Comparison of ENCODE assay signal across 19 cellular contexts in genomic region chr10:28963539-28964221, GRCh38.
DNase-seq lines count a peak whose midpoint lies in the region; ATAC-seq, FAIRE-seq and TF ChIP-seq lines count a peak whose summit lies in the region.
"Had no signal": no experiment of that assay in that cellular context is flagged by ENCODE, and none has a peak within 500 bp of the region (broad histone marks: within the 10 kb centered on the region; RNA-seq: fewer than 3 reads in every experiment).

No MANE protein-coding gene starts in this region.

- H3K36me3 Mint-ChIP-seq in mesothelial cell of epicardium: peaks cover 3% of the 10 kb centered on the region

- 0 out of 2 replicates have a peak overlapping the region, but pooled peaks have one; percentile 67 for H2AFZ ChIP-seq in H1 (ENCODE audit: low read length)
- H2AFZ ChIP-seq in trophoblast cell (ENCODE audit: insufficient read depth, low read length, poor library complexity): no peak overlapping the region

- ATAC-seq in HG03460 (IDR thresholded peaks at IDR 0.05; ENCODE audit: unreplicated experiment): no peak
- ATAC-seq: A549, GM12878 had no signal

- H4K12ac ChIP-seq in trophoblast cell (ENCODE audit: low read depth, low read length): no peak overlapping the region

- H4K8ac ChIP-seq in H1 (ENCODE audit: extremely low read depth, insufficient read depth, low read length): no peak overlapping the region
- H4K8ac ChIP-seq in trophoblast cell (ENCODE audit: low read depth, low read length): no peak overlapping the region

- no peak overlapping the region for H2BK20ac ChIP-seq in H1 (ENCODE audit: low read length)

- H3K14ac ChIP-seq in H1 (ENCODE audit: insufficient read length) (no peak overlapping the region), trophoblast cell (ENCODE audit: low read length) (no peak overlapping the region)

- H3K9me3 ChIP-seq in H1 (ENCODE audit: insufficient read depth in 2 of 2, low read depth in 1 of 2, low read length in 1 of 2): no peaks in the 10 kb centered on the region
- no peaks in the 10 kb centered on the region for H3K9me3 ChIP-seq in trophoblast cell (ENCODE audit: insufficient read depth, low read depth, low read length)
- H3K9me3 ChIP-seq: A549, HAP-1 had no signal

- H3K56ac ChIP-seq in H1 (replicated peaks; ENCODE audit: insufficient read length, low read depth, low read length): no peak overlapping the region

- WGBS in H1 (ENCODE audit: extremely low coverage in 1 of 2, insufficient coverage in 1 of 2, insufficient read length in 1 of 2, insufficient replicate concordance in 2 of 2, low coverage in 1 of 2, low lambda C conversion rate in 2 of 2, missing lambda C conversion rate in 1 of 2), 2 experiments: 85% methylated on average over 5 of the region's 5 CpGs; no CpG with 5 or more reads in 1 of the 2 experiments
- WGBS in trophoblast cell (ENCODE audit: extremely low coverage, insufficient coverage, insufficient read length): no CpG with 5 or more reads among the region's 5 CpGs

- H3K4me3 ChIP-seq in H1 (ENCODE audit: extremely low read depth in 1 of 4, insufficient read depth in 2 of 4, low read depth in 3 of 4, low read length in 4 of 4) (no peak overlapping the region), trophoblast cell (ENCODE audit: low read depth, low read length) (no peak overlapping the region)
- H3K4me3 ChIP-seq: A549, GM12878, HAP-1 had no signal

- no peak overlapping the region for H3K27ac Mint-ChIP-seq in mesothelial cell of epicardium
- H3K27ac Mint-ChIP-seq: CD4-positive, alpha-beta T cell had no signal

- no peak for TF ChIP-seq POLR2A in H1 (IDR thresholded peaks at IDR 0.05; ENCODE audit: control extremely low read depth in 1 of 2, low read depth in 2 of 2, low read length in 2 of 2)

- no peak for TF ChIP-seq RAD21 in H1 (IDR thresholded peaks at IDR 0.05 in 1 of 2, conservative IDR thresholded peaks at IDR 0.05 in 1 of 2; ENCODE audit: low read depth in 2 of 2, low read length in 2 of 2)

- H3K27ac ChIP-seq in H1 (ENCODE audit: low read depth, low read length): no peak overlapping the region
- H3K27ac ChIP-seq in trophoblast cell (ENCODE audit: low read depth, low read length): peak overlapping the region; percentile 7
- H3K27ac ChIP-seq: 22Rv1, A549, C4-2B, HL-60 had no signal

- H3K4me3 Mint-ChIP-seq in mesothelial cell of epicardium: no peak overlapping the region
- H3K4me3 Mint-ChIP-seq: CD4-positive, alpha-beta T cell had no signal

- H3K27me3 ChIP-seq in H1 (replicated peaks in 1 of 4; ENCODE audit: control insufficient read depth in 3 of 4, extremely low read depth in 1 of 4, insufficient read depth in 3 of 4, low read length in 3 of 4): no peaks in the 10 kb centered on the region
- H3K27me3 ChIP-seq in trophoblast cell (ENCODE audit: insufficient read depth, low read length): no peaks in the 10 kb centered on the region

- no peak for FAIRE-seq in H1 (lab: Jason Lieb, UNC)
- FAIRE-seq: A549, GM12878 had no signal

- H4K20me1 ChIP-seq in H1 (replicated peaks in 1 of 2; ENCODE audit: control insufficient read depth in 1 of 2, insufficient read depth in 2 of 2, low read length in 2 of 2): no peaks in the 10 kb centered on the region

- H3K9ac ChIP-seq in H1 (replicated peaks in 1 of 4; ENCODE audit: extremely low read depth in 1 of 4, low read depth in 3 of 4, low read length in 3 of 4) (no peak overlapping the region), trophoblast cell (ENCODE audit: low read length) (peak overlapping the region; percentile 41)

- no peak for TF ChIP-seq EP300 in H1 (IDR thresholded peaks at IDR 0.05; ENCODE audit: borderline replicate concordance in 1 of 2, low read depth in 2 of 2, low read length in 2 of 2)

- H4K5ac ChIP-seq in H1 (ENCODE audit: insufficient read length, low read depth, low read length): no peak overlapping the region

- no peak overlapping the region for H2BK15ac ChIP-seq in H1 (ENCODE audit: low read length)

- no peaks in the 10 kb centered on the region for H3K4me1 ChIP-seq in H1 (replicated peaks in 1 of 4; ENCODE audit: control insufficient read depth in 3 of 4, insufficient read depth in 4 of 4, low read length in 3 of 4)
- H3K4me1 ChIP-seq in trophoblast cell (ENCODE audit: control insufficient read depth in 1 of 2, insufficient read depth in 2 of 2, low read length in 2 of 2): peaks cover 2 to 3% of the 10 kb centered on the region in 2 experiments
- H3K4me1 ChIP-seq: A549, HAP-1 had no signal

- H2AK5ac ChIP-seq in H1 (ENCODE audit: low read depth, low read length): no peak overlapping the region
- H2AK5ac ChIP-seq in trophoblast cell (ENCODE audit: low read length): no peak overlapping the region

- H3K4ac ChIP-seq in H1 (replicated peaks; ENCODE audit: insufficient read length, low read depth, low read length): no peak overlapping the region
- H3K4ac ChIP-seq in trophoblast cell (ENCODE audit: low read depth, low read length): no peak overlapping the region

- CTCF ChIA-PET in H1 (lab: Charles Lee; ENCODE audit: partially characterized antibody): interaction anchor here (1.3 to 3.0 kb wide), 2 partner anchors 16 to 25 kb away, joined by 3 to 8 read pairs; no protein-coding TSS in a partner anchor

- H3K79me1 ChIP-seq in H1 (ENCODE audit: low read depth, low read length): no peaks in the 10 kb centered on the region
- H3K79me1 ChIP-seq in trophoblast cell (ENCODE audit: low read length): peaks cover 6% of the 10 kb centered on the region

- H3K4me1 Mint-ChIP-seq in mesothelial cell of epicardium: peaks cover 23% of the 10 kb centered on the region

- H2BK5ac ChIP-seq in H1 (ENCODE audit: low read depth, low read length) (no peak overlapping the region), trophoblast cell (ENCODE audit: low read depth, low read length, poor library complexity) (peak overlapping the region; percentile 18)

- TF ChIP-seq CTCF in H1 (IDR thresholded peaks at IDR 0.05; ENCODE audit: control extremely low read depth in 1 of 3, insufficient read depth in 1 of 3, low read depth in 1 of 3, low read length in 3 of 3) (no peak), mesothelial cell of epicardium (IDR thresholded peaks at IDR 0.05; ENCODE audit: unreplicated experiment) (no peak)

- H3K23me2 ChIP-seq in H1 (ENCODE audit: low read depth, low read length): no peaks in the 10 kb centered on the region

- DNase-seq in EH (ENCODE audit: low read depth) (peak; percentile 9), NCI-H226 (peak; percentile 46), H1 (ENCODE audit: low read depth in 1 of 2, low spot score in 2 of 2) (no peak), trophoblast cell (peak in 1 of 2 donors; percentile 51), mesothelial cell of epicardium (ENCODE audit: low spot score in 2 of 2, unreplicated experiment in 2 of 2) (no peak), SKM-1 treated with dmso at 0.1 percent for 144 hours (lab: John Stamatoyannopoulos, UW; ENCODE audit: unreplicated experiment) (no peak)
- DNase-seq: AML-193; CD4-positive, alpha-beta T cell; DMS79 treated with DMSO at 0.1 percent for 48 hours; EL; IMR-90; KBM-7 had no signal

- H2BK120ac ChIP-seq in H1 (replicated peaks; ENCODE audit: low read depth, low read length) (no peak overlapping the region), trophoblast cell (ENCODE audit: insufficient read depth, low read length, poor library complexity) (peak overlapping the region; percentile 26)

- no peaks in the 10 kb centered on the region for H3K36me3 ChIP-seq in H1 (ENCODE audit: control insufficient read depth in 2 of 4, insufficient read depth in 4 of 4, low read length in 3 of 4)
- peaks cover 0 to 2% of the 10 kb centered on the region in 2 experiments for H3K36me3 ChIP-seq in trophoblast cell (ENCODE audit: control insufficient read depth in 1 of 2, insufficient read depth in 2 of 2, low read length in 2 of 2)
- H3K36me3 ChIP-seq: HAP-1 had no signal

- H4K91ac ChIP-seq in H1 (replicated peaks; ENCODE audit: insufficient read length, low read length): no peak overlapping the region
- H4K91ac ChIP-seq in trophoblast cell (ENCODE audit: low read depth, low read length): no peak overlapping the region

- POLR2A ChIA-PET in H1 (lab: Charles Lee; ENCODE audit: partially characterized antibody): no interaction called here

- H3K9me3 Mint-ChIP-seq in mesothelial cell of epicardium: peaks cover 25% of the 10 kb centered on the region
- H3K9me3 Mint-ChIP-seq: CD4-positive, alpha-beta T cell had no signal

- H2BK12ac ChIP-seq in H1 (ENCODE audit: low read depth, low read length) (no peak overlapping the region), trophoblast cell (ENCODE audit: low read length) (no peak overlapping the region)

- no peaks in the 10 kb centered on the region for H3K27me3 Mint-ChIP-seq in mesothelial cell of epicardium (ENCODE audit: low read depth)
- H3K27me3 Mint-ChIP-seq: CD4-positive, alpha-beta T cell had no signal

- H3K18ac ChIP-seq in H1 (ENCODE audit: extremely low read depth, low read length): no peak overlapping the region
- H3K18ac ChIP-seq in trophoblast cell (ENCODE audit: low read length): no peak overlapping the region

- no peaks in the 10 kb centered on the region for H3K79me2 ChIP-seq in H1 (ENCODE audit: control insufficient read depth in 1 of 2, insufficient read depth in 2 of 2, low read length in 2 of 2)
- no peaks in the 10 kb centered on the region for H3K79me2 ChIP-seq in trophoblast cell (ENCODE audit: control insufficient read depth, insufficient read depth, low read length, poor library complexity)

- H3K23ac ChIP-seq in H1 (ENCODE audit: insufficient read length) (no peak overlapping the region), trophoblast cell (ENCODE audit: low read length) (no peak overlapping the region)

- H3K4me2 ChIP-seq in H1 (ENCODE audit: insufficient read depth in 1 of 2, low read depth in 2 of 2, low read length in 2 of 2): no peak overlapping the region
- no peak overlapping the region for H3K4me2 ChIP-seq in trophoblast cell (ENCODE audit: low read length)
- H3K4me2 ChIP-seq: A549 had no signal

TF ChIP-seq in H1, 55 proteins besides CTCF, POLR2A, EP300 and RAD21:
- TF ChIP-seq SP4 (IDR thresholded peaks at IDR 0.05; ENCODE audit: low read length) (no peak), BACH1 (IDR thresholded peaks at IDR 0.05; ENCODE audit: low read length) (no peak), SUZ12 (IDR thresholded peaks at IDR 0.05; ENCODE audit: low read length) (no peak)
TF ChIP-seq in H1: peak in this region for 0.

Comparison
In these comparisons a context has a peak if more than half of its experiments do, and no peak if none do; other contexts are left out.
1. DNase-seq: peak in EH (single experiment) and NCI-H226 (single experiment); none in H1 (0 of 2), mesothelial cell of epicardium (0 of 2) and SKM-1 treated with dmso at 0.1 percent for 144 hours (single experiment).